Comparison of ENCODE assay signal across 16 cellular contexts in the genomic region with DNA sequence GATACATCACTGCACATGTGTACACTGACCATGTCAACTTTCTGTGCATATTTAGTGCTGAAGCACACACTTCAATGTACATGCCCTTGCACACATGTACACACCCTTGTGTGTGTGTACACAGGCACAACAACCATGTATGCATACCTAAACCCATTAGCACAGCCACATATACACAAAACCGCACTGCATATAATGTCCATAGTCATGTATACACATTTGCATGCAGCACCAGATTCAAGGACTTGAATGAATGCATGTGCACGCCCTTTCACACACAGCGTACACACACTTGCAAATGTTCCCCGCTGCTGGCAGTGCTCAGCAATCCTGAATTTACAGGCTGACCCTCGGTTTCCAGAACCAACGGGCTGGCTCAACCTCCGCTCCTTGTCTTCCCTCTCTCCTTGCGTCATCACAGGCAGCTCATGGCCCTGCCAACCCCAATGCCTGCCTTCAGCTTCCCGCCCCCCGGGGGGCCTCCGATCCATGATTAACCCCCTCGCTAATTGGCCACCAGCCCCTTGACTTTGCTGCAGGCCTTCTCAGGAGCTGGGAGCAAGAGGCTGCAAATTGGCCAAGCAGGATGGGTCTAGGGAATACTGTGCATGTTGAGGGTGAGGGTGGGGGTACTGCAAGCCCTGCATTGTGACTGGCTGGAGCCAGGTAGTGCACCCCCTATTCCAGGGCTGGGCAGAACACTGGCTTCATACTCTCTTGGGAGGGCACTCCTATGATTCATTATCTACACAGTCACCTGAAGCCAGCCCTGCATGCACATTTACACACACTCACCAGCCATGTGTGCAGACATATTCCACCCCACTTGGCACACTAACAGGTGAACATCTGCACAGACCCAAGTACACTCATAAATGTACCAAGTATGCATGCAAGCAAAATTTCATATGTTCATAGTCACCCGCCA. TPM values are rescaled to one million over a fixed set of nuclear protein-coding genes. Genes with fewer than 3 reads are reported as not detected.
A peak's percentile ranks its signal among the peaks of the same experiment; 100 is the strongest.
DNase-seq lines count a peak whose midpoint lies in the region; FAIRE-seq and TF ChIP-seq lines count a peak whose summit lies in the region.
"Had no signal": no experiment of that assay in that cellular context is flagged by ENCODE, and none has a peak within 500 bp of the region (broad histone marks: within the 10 kb centered on the region; RNA-seq: fewer than 3 reads in every experiment).

No MANE protein-coding gene starts in this region.

- no peak for TF ChIP-seq CTCF in brain (conservative IDR thresholded peaks at IDR 0.05)
- no peak for TF ChIP-seq CTCF in neural crest cell (conservative IDR thresholded peaks at IDR 0.05)
- TF ChIP-seq CTCF in kidney (IDR thresholded peaks at IDR 0.05; ENCODE audit: borderline replicate concordance, extremely low read depth, insufficient read depth) = no peak

- H3K4me3 ChIP-seq in kidney (ENCODE audit: low read length in 2 of 2) = no peak overlapping the region
- H3K4me3 ChIP-seq: testis had no signal

- H3K27me3 Mint-ChIP-seq in brain = no peaks in the 10 kb centered on the region
- peaks cover 2% of the 10 kb centered on the region for H3K27me3 Mint-ChIP-seq in neural crest cell (ENCODE audit: low read depth)

- H3K9me3 Mint-ChIP-seq in brain (peaks cover 0 to 2% (median 0%) of the 10 kb centered on the region in 5 experiments), neural crest cell (no peaks in the 10 kb centered on the region)

- no peaks in the 10 kb centered on the region for H3K36me3 Mint-ChIP-seq in brain
- H3K36me3 Mint-ChIP-seq in neural crest cell (ENCODE audit: low read depth) = no peaks in the 10 kb centered on the region

- no peak overlapping the region for H3K27ac ChIP-seq in kidney (ENCODE audit: low read depth in 2 of 2, low read length in 2 of 2)
- H3K27ac ChIP-seq: 22Rv1, testis had no signal

- peak; percentile 27 for DNase-seq in DMS79 treated with DMSO at 0.1 percent for 48 hours (lab: John Stamatoyannopoulos, UW)
- no peak for DNase-seq in DMS79 (lab: John Stamatoyannopoulos, UW)
- DNase-seq in neural crest cell (ENCODE audit: low read depth, low spot score) = no peak
- no peak for DNase-seq in HK-2 (ENCODE audit: unreplicated experiment)
- DNase-seq in kidney = no peak
- DNase-seq: activated CD4-positive, alpha-beta T cell treated with anti-CD3 and anti-CD28 coated beads, Interleukin-2, amount 50 U/mL, for 1 hour; cortex of kidney; NCI-H748 treated with DMSO at 0.1 percent for 48 hours; testis had no signal

- no peak for FAIRE-seq in kidney (lab: Jason Lieb, UNC)
- FAIRE-seq: G401.6 had no signal

- H3K9me3 ChIP-seq in kidney (ENCODE audit: control insufficient read depth in 1 of 2, low read length in 2 of 2) = no peaks in the 10 kb centered on the region
- H3K9me3 ChIP-seq: testis had no signal

- H3K4me1 Mint-ChIP-seq in brain = peaks cover 66% of the 10 kb centered on the region
- H3K4me1 Mint-ChIP-seq in neural crest cell = peaks cover 58% of the 10 kb centered on the region

- no peak overlapping the region for H3K9ac ChIP-seq in kidney (ENCODE audit: low read length in 2 of 2)

- no peak overlapping the region for H3K4me3 Mint-ChIP-seq in brain
- peak overlapping the region; percentile 36 for H3K4me3 Mint-ChIP-seq in neural crest cell

- H3K27ac Mint-ChIP-seq in brain = peak overlapping the region; percentile 58 to 92 (median 74)
- peak overlapping the region; percentile 86 for H3K27ac Mint-ChIP-seq in neural crest cell (ENCODE audit: unreplicated experiment)

- intact Hi-C loops in kidney (cut with DNase I) = no loop called here

- no peaks in the 10 kb centered on the region for H3K36me3 ChIP-seq in kidney (ENCODE audit: control insufficient read depth in 1 of 2, insufficient read depth in 2 of 2, low read length in 2 of 2)

- H3K4me1 ChIP-seq in kidney (ENCODE audit: control insufficient read depth in 1 of 2, insufficient read depth in 1 of 2, low read depth in 1 of 2, low read length in 2 of 2) = peaks cover 6 to 21% of the 10 kb centered on the region in 2 donors

RNA-seq across cellular contexts. Expression of gene GPR3, which starts 7.9 kb away (rescaled TPM):
- polyA plus RNA-seq in brain (ENCODE audit: insufficient read depth, low read depth, low replicate concordance) = 2.7 TPM
- total RNA-seq in neural crest cell = 6.1 and 7.0 TPM in 2 replicates
- 0.38 TPM for total RNA-seq in kidney
- 0.77 TPM for polyA plus RNA-seq in kidney (ENCODE audit: insufficient read depth, low read depth, low replicate concordance)

RNA-seq across cellular contexts. Expression of gene CD164L2, which starts 17.2 kb away (rescaled TPM):
- polyA plus RNA-seq in brain (ENCODE audit: insufficient read depth, low read depth, low replicate concordance) (2.2 TPM), kidney (ENCODE audit: insufficient read depth, low read depth, low replicate concordance) (1.1 TPM)
- total RNA-seq in neural crest cell (not detected in 2 replicates), kidney (0.63 TPM)
- total RNA-seq: fibroblast of lung; mononuclear cell; posterior vena cava; T-helper 2 cell treated with Interferon-gamma antibody and Interleukin-4, amounts not matched to agents 100 ng/mL and 5 ng/mL, for 36 hours had no signal
- polyA plus RNA-seq: fibroblast of lung had no signal

RNA-seq across cellular contexts. Expression of gene FCN3, which starts 25.7 kb away (rescaled TPM):
- 1.4 TPM for polyA plus RNA-seq in brain (ENCODE audit: insufficient read depth, low read depth, low replicate concordance)
- not detected in 2 replicates for total RNA-seq in neural crest cell
- total RNA-seq in kidney = 7.9 TPM
- polyA plus RNA-seq in kidney (ENCODE audit: insufficient read depth, low read depth, low replicate concordance) = 240 TPM
- total RNA-seq: fibroblast of lung; mononuclear cell; T-helper 2 cell treated with Interferon-gamma antibody and Interleukin-4, amounts not matched to agents 100 ng/mL and 5 ng/mL, for 36 hours had no signal
- polyA plus RNA-seq: fibroblast of lung had no signal

RNA-seq across cellular contexts. Expression of gene MAP3K6, which starts 33.5 kb away (rescaled TPM):
- 6.9 TPM for polyA plus RNA-seq in brain (ENCODE audit: insufficient read depth, low read depth, low replicate concordance)
- 12.9 and 13.6 TPM in 2 replicates for total RNA-seq in neural crest cell
- 86.7 TPM for total RNA-seq in kidney
- polyA plus RNA-seq in kidney (ENCODE audit: insufficient read depth, low read depth, low replicate concordance) = 59.7 TPM

RNA-seq across cellular contexts. Expression of gene SYTL1, which starts 58.5 kb away (rescaled TPM):
- polyA plus RNA-seq in brain (ENCODE audit: insufficient read depth, low read depth, low replicate concordance) (24.1 TPM), kidney (ENCODE audit: insufficient read depth, low read depth, low replicate concordance) (5.9 TPM)
- total RNA-seq in neural crest cell (0.72 and 1.4 TPM in 2 replicates), kidney (19.3 TPM)
